Comparison of ENCODE assay signal across 18 cellular contexts in the genomic region with DNA sequence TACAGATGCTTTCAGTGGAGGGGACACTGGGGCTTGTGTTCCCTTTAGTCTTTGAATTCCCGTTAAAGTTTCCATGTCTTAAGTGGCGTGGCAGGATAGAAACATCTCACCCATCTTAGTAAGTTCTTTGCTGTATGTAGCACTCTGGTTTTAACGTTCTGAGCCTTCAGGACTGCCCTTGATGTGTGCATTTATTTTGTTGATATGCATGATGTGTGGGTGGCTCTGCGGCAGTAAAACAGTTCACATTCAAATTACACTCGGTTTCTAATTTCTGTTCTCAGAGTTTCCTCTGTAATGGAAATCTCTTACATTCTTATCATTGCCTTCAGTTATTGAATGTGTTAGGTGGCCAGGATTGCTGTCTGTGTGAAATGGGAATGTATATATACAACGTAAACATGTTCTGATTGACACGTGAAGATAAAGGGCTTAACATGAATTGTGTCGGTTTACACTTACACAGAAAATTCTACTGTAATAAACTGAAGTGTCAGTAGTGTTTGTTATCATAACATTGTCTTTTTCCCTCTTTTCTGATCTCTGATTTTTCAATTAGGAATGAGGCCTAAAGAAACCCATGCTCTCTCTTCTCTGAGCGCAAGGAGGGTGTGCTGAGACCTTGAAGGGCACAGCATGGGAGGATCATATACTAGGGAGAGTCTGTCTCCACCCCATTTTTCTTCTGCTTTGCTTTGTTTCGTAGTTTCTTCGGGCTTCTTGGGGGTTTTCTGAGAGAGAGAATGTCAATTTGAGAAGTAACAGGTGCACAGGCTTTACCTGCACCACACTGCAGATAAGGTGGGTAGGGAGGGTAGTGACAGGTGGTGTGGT. TPM values are rescaled to one million over a fixed set of nuclear protein-coding genes. Genes with fewer than 3 reads are reported as not detected.
DNase-seq lines count a peak whose midpoint lies in the region; ATAC-seq, FAIRE-seq and TF ChIP-seq lines count a peak whose summit lies in the region.
"Had no signal": no experiment of that assay in that cellular context is flagged by ENCODE, and none has a peak within 500 bp of the region (broad histone marks: within the 10 kb centered on the region; RNA-seq: fewer than 3 reads in every experiment).

No MANE protein-coding gene starts in this region.

- peaks cover 63% of the 10 kb centered on the region for H3K4me1 Mint-ChIP-seq in stimulated activated naive CD8-positive, alpha-beta T cell treated with anti-CD3 and anti-CD28 coated beads, Interleukin-15, amount 100 ng/mL, for 72 hours

- H3K4me2 ChIP-seq in HepG2 (ENCODE audit: low read depth, low read length): no peak overlapping the region

- H3K27me3 ChIP-seq in left ventricle myocardium inferior (ENCODE audit: low read depth) (no peaks in the 10 kb centered on the region), HepG2 (ENCODE audit: control insufficient read depth in 1 of 2, insufficient read depth in 2 of 2, low read length in 2 of 2) (no peaks in the 10 kb centered on the region)
- H3K27me3 ChIP-seq: transverse colon had no signal

- no peak overlapping the region for H3K9ac ChIP-seq in HepG2 (ENCODE audit: insufficient read depth, low read depth, low read length)

- H3K27me3 Mint-ChIP-seq in stimulated activated naive CD8-positive, alpha-beta T cell treated with anti-CD3 and anti-CD28 coated beads, Interleukin-15, amount 100 ng/mL, for 72 hours: no peaks in the 10 kb centered on the region

- H3K36me3 ChIP-seq in left ventricle myocardium inferior: no peaks in the 10 kb centered on the region
- no peaks in the 10 kb centered on the region for H3K36me3 ChIP-seq in HepG2 (replicated peaks in 1 of 2; ENCODE audit: control insufficient read depth in 1 of 2, insufficient read depth in 2 of 2, low read length in 2 of 2)
- H3K36me3 ChIP-seq: transverse colon had no signal

- no peaks in the 10 kb centered on the region for H3K9me3 ChIP-seq in left ventricle myocardium inferior (replicated peaks)
- H3K9me3 ChIP-seq in HepG2 (ENCODE audit: low read length): no peaks in the 10 kb centered on the region
- H3K9me3 ChIP-seq: transverse colon had no signal

- H3K27ac ChIP-seq in left ventricle myocardium inferior (replicated peaks): peak overlapping the region; percentile 20
- no peak overlapping the region for H3K27ac ChIP-seq in HepG2 (ENCODE audit: extremely low read length, insufficient read depth, low read length)
- H3K27ac ChIP-seq: transverse colon had no signal

- in situ Hi-C loops in HepG2 (cut with HindIII; ENCODE audit: extremely low pct_ligation_motif_present, low pct_unique_long_range_greater_than_20kb): no loop called here

- FAIRE-seq in endometrium (lab: Jason Lieb, UNC): peak; percentile 18
- FAIRE-seq in HepG2 (lab: Jason Lieb, UNC): no peak
- FAIRE-seq: GM18507 had no signal

- H4K20me1 ChIP-seq in HepG2 (ENCODE audit: insufficient read depth, low read length): peaks cover 69% of the 10 kb centered on the region

- CTCF ChIA-PET in HepG2 (lab: Yijun Ruan, JAX; ENCODE audit: low intra/inter-chr PET ratio, low total read pairs): no interaction called here

- TF ChIP-seq CTCF in left ventricle myocardium inferior (IDR thresholded peaks at IDR 0.05; ENCODE audit: borderline replicate concordance) (no peak), HepG2 (CRISPR knock-in tag; IDR thresholded peaks at IDR 0.05) (no peak)

- no peak for TF ChIP-seq RAD21 in HepG2 (CRISPR knock-in tag; IDR thresholded peaks at IDR 0.05)

- H3K4me3 Mint-ChIP-seq in stimulated activated naive CD8-positive, alpha-beta T cell treated with anti-CD3 and anti-CD28 coated beads, Interleukin-15, amount 100 ng/mL, for 72 hours: peak overlapping the region; percentile 56

- peaks cover 89% of the 10 kb centered on the region for H3K4me1 ChIP-seq in left ventricle myocardium inferior
- H3K4me1 ChIP-seq in HepG2 (ENCODE audit: insufficient read depth, low read length): peaks cover 64% of the 10 kb centered on the region

- intact Hi-C loops in left ventricle myocardium inferior (cut with micrococcal nuclease): no loop called here
- intact Hi-C loops in left cardiac atrium (cut with DNase I): no loop called here
- intact Hi-C loops in HepG2 (cut with micrococcal nuclease; ENCODE audit: unreplicated experiment): no loop called here

- peak overlapping the region in 1 of 2 donors; percentile 63 for H3K27ac Mint-ChIP-seq in stimulated activated naive CD8-positive, alpha-beta T cell treated with anti-CD3 and anti-CD28 coated beads, Interleukin-15, amount 100 ng/mL, for 72 hours

- ATAC-seq in left cardiac atrium (no peak), HepG2 (no peak), HG02678 (IDR thresholded peaks at IDR 0.05; ENCODE audit: unreplicated experiment) (no peak)
- ATAC-seq in stimulated activated naive CD8-positive, alpha-beta T cell treated with anti-CD3 and anti-CD28 coated beads, Interleukin-15, amount 100 ng/mL, for 72 hours: peak; percentile 60

- no peak overlapping the region for H2AFZ ChIP-seq in HepG2 (ENCODE audit: low read length)

- peaks cover 93% of the 10 kb centered on the region for H3K79me2 ChIP-seq in HepG2 (ENCODE audit: insufficient read depth, low read length)

- TF ChIP-seq POLR2A in HepG2 (IDR thresholded peaks at IDR 0.05; ENCODE audit: insufficient read depth in 1 of 2, low read depth in 2 of 2, low read length in 2 of 2): no peak

- H3K4me3 ChIP-seq in left ventricle myocardium inferior (no peak overlapping the region), HepG2 (replicated peaks in 1 of 3; ENCODE audit: insufficient read depth in 1 of 3, low read depth in 2 of 3, low read length in 3 of 3) (no peak overlapping the region)
- H3K4me3 ChIP-seq: lung, transverse colon had no signal

- no peak for TF ChIP-seq EP300 in HepG2 (IDR thresholded peaks at IDR 0.05; ENCODE audit: low read depth in 2 of 2, low read length in 2 of 2)
- TF ChIP-seq EP300 in HepG2 (CRISPR knock-in tag; IDR thresholded peaks at IDR 0.05; ENCODE audit: borderline replicate concordance): no peak

- H3K9me3 Mint-ChIP-seq in stimulated activated naive CD8-positive, alpha-beta T cell treated with anti-CD3 and anti-CD28 coated beads, Interleukin-15, amount 100 ng/mL, for 72 hours: no peaks in the 10 kb centered on the region

- DNase-seq in left ventricle myocardium inferior (no peak), left cardiac atrium (no peak), NCI-H526 treated with DMSO at 0.1 percent for 48 hours (lab: John Stamatoyannopoulos, UW) (peak; percentile 37), occipital lobe (lab: John Stamatoyannopoulos, UW) (no peak), HepG2 (ENCODE audit: low spot score) (no peak)
- no peak for DNase-seq in stimulated activated naive CD8-positive, alpha-beta T cell treated with anti-CD3 and anti-CD28 coated beads, Interleukin-15, amount 100 ng/mL, for 72 hours
- DNase-seq: activated effector memory CD4-positive, alpha-beta T cell treated with anti-CD3 and anti-CD28 coated beads, Interleukin-2, amount 50 U/mL, for 16 hours; Calu3; head of caudate nucleus; NCI-H1417; stimulated activated CD4-positive, alpha-beta T cell treated with anti-CD3 and anti-CD28 coated beads, Interleukin-1b, Interleukin-23, amount 100 ng/mL, for 48 hours; stimulated activated naive CD4-positive, alpha-beta T cell; SW 1271; transverse colon had no signal

- POLR2A ChIA-PET in HepG2 (lab: Yijun Ruan, JAX): no interaction called here

- no TSS peak for BruUV-seq in HepG2 (replicated peaks; lab: Mats Ljungman, UMichigan)

- WGBS in HepG2 (ENCODE audit: low lambda C conversion rate): 86% methylated on average over 11 of the region's 11 CpGs

TF ChIP-seq in HepG2, 621 proteins besides CTCF, POLR2A, EP300 and RAD21 (continues in another document):
- no peak for TF ChIP-seq ZNF20 (CRISPR knock-in tag; IDR thresholded peaks at IDR 0.05)
- no peak for TF ChIP-seq ZNF282 (IDR thresholded peaks at IDR 0.05; ENCODE audit: partially characterized antibody)
- TF ChIP-seq, protein P1, sequence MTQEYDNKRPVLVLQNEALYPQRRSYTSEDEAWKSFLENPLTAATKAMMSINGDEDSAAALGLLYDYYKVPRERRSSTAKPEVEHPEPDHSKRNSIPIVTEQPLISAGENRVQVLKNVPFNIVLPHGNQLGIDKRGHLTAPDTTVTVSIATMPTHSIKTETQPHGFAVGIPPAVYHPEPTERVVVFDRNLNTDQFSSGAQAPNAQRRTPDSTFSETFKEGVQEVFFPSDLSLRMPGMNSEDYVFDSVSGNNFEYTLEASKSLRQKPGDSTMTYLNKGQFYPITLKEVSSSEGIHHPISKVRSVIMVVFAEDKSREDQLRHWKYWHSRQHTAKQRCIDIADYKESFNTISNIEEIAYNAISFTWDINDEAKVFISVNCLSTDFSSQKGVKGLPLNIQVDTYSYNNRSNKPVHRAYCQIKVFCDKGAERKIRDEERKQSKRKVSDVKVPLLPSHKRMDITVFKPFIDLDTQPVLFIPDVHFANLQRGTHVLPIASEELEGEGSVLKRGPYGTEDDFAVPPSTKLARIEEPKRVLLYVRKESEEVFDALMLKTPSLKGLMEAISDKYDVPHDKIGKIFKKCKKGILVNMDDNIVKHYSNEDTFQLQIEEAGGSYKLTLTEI (CRISPR knock-in tag; conservative IDR thresholded peaks at IDR 0.05): no peak

RNA-seq across cellular contexts. Expression of gene IGF1R, which starts 51.5 kb away (rescaled TPM):
- total RNA-seq in left ventricle myocardium inferior (37.2 TPM), left cardiac atrium (10 to 100 TPM; 27.3 to 56.2 TPM), occipital lobe (37.4 TPM), HepG2 (2016; rRNA removed; fragmentation: Illumina TruSeq; extraction: Trizol) (12.0 and 15.9 TPM in 2 replicates)
- total RNA-seq in HepG2 (2016; cell fraction: cytosol; rRNA removed; fragmentation: Illumina TruSeq; extraction: Trizol; ENCODE audit: low read depth): 22.3 and 26.4 TPM in 2 replicates
- total RNA-seq in HepG2 (2016; cell fraction: insoluble cytoplasmic fraction; rRNA removed; fragmentation: Illumina TruSeq; extraction: Trizol): 12.4 and 15.9 TPM in 2 replicates
- total RNA-seq in HepG2 (2016; cell fraction: membrane; rRNA removed; fragmentation: Illumina TruSeq; extraction: Trizol): 9.1 and 9.4 TPM in 2 replicates
- total RNA-seq in HepG2 (2016; cell fraction: nucleus; rRNA removed; fragmentation: Illumina TruSeq; extraction: Trizol): 30.4 and 44.0 TPM in 2 replicates
- 18.4 and 22.8 TPM in 2 replicates for polyA plus RNA-seq in HepG2 (2011; rRNA removed)
- 18.9 and 21.0 TPM in 2 replicates for polyA plus RNA-seq in HepG2 (2011; cell fraction: cytosol; rRNA removed)
- polyA plus RNA-seq in HepG2 (2011; cell fraction: nucleus; rRNA removed): 132 and 162 TPM in 2 replicates
- polyA plus RNA-seq in HepG2 (2012): 24.6 and 26.4 TPM in 2 replicates
- polyA plus RNA-seq in HepG2 (2016; cell fraction: cytosol; fragmentation: Illumina TruSeq; extraction: Trizol; ENCODE audit: low read depth): 0.51 and 0.54 TPM in 2 replicates
- polyA plus RNA-seq in HepG2 (2016; cell fraction: insoluble cytoplasmic fraction; fragmentation: Illumina TruSeq; extraction: Trizol; ENCODE audit: low read depth): 5.1 and 6.9 TPM in 2 replicates
- 1.3 and 1.5 TPM in 2 replicates for polyA plus RNA-seq in HepG2 (2016; cell fraction: membrane; fragmentation: Illumina TruSeq; extraction: Trizol; ENCODE audit: low read depth)
- 18.9 and 21.8 TPM in 2 replicates for polyA plus RNA-seq in HepG2 (2016; cell fraction: nucleus; fragmentation: Illumina TruSeq; extraction: Trizol; ENCODE audit: insufficient read depth, low read depth)
- 153 and 191 TPM in 2 replicates for polyA minus RNA-seq in HepG2 (2011; rRNA and poly(A)+ RNA removed; ENCODE audit: low replicate concordance)
- 117 and 121 TPM in 2 replicates for polyA minus RNA-seq in HepG2 (2011; cell fraction: cytosol; rRNA and poly(A)+ RNA removed)
- 127 TPM in 2 replicates for polyA minus RNA-seq in HepG2 (2011; cell fraction: nucleus; rRNA and poly(A)+ RNA removed)
